Comparison of ENCODE assay signal across 8 cellular contexts in the genomic region with DNA sequence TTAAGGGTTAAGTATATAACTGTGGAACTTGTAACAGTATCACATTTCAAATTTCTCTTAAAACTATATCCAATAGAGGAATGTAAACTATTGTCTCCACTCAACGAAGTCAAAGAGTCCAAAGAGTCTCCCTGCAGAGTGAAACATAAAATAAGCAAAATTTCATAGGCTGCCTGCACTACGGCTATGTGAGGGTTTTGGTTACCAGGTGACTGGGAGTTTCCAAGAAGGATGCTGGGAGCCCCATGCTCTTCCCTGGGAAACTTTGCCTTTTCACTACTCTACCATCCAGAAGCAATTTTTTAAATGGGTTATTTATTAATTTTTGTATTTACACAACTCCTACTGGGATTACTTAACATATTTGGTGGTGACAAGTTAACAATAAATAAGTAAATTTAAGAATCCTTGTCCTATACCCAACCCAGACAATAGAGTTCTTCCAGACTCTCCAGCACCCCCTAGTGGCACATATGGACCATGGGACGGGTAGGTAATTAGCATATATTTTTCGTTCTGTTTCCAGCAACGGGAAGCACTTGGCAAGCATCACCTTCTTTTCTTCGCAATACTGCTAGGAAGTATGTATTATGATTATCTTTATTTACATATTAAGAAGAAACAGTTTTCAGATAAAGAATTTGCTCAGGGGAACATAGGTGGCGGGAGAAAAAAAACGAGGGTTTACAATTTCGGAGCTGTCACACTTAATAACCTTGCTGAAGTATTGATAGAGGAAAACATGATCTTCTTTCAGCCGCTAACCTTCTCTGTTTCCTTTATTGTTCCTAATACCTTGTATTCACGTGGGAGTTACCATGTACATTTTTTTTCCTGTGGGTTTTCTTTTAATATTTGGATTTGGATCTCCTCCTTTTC. TPM values are rescaled to one million over a fixed set of nuclear protein-coding genes. Genes with fewer than 3 reads are reported as not detected.
DNase-seq lines count a peak whose midpoint lies in the region; ATAC-seq, FAIRE-seq and TF ChIP-seq lines count a peak whose summit lies in the region.

No MANE protein-coding gene starts in this region.

- H3K36me3 Mint-ChIP-seq in stimulated activated effector memory CD8-positive, alpha-beta T cell treated with anti-CD3 and anti-CD28 coated beads, Interleukin-12 subunit alpha, Interleukin-12 subunit beta, amount 100 ng/mL, for 72 hours = no peaks in the 10 kb centered on the region

- no peak overlapping the region; the same call in 1 of the 2 replicates for H3K4me2 ChIP-seq in HepG2 (ENCODE audit: low read depth, low read length)

- H3K4me1 ChIP-seq in HepG2 (ENCODE audit: insufficient read depth, low read length) = no peaks in the 10 kb centered on the region

- H3K27ac ChIP-seq in HepG2 (ENCODE audit: extremely low read length, insufficient read depth, low read length) = no peak overlapping the region

- TF ChIP-seq CTCF in LNCAP (IDR thresholded peaks at IDR 0.05) (peak; percentile 96), HepG2 (CRISPR knock-in tag; IDR thresholded peaks at IDR 0.05) (peak; percentile 69)

- WGBS in HepG2 (ENCODE audit: low lambda C conversion rate) = 9% methylated on average over 11 of the region's 11 CpGs

- intact Hi-C loops in HepG2 (cut with micrococcal nuclease; ENCODE audit: unreplicated experiment) = loop anchor here (1.0 kb wide), 1 partner anchor 221 kb away; no protein-coding TSS in a partner anchor

- no peak overlapping the region for H3K9ac ChIP-seq in HepG2 (ENCODE audit: insufficient read depth, low read depth, low read length)

- H3K4me3 ChIP-seq in HepG2 (replicated peaks in 1 of 3; ENCODE audit: insufficient read depth in 1 of 3, low read depth in 2 of 3, low read length in 3 of 3) = no peak overlapping the region

- TF ChIP-seq EP300 in HepG2 (IDR thresholded peaks at IDR 0.05; ENCODE audit: low read depth in 2 of 2, low read length in 2 of 2) (no peak), HepG2 (CRISPR knock-in tag; IDR thresholded peaks at IDR 0.05; ENCODE audit: borderline replicate concordance) (no peak)

- no peak overlapping the region for H2AFZ ChIP-seq in HepG2 (ENCODE audit: low read length)

- no peaks in the 10 kb centered on the region for H3K4me1 Mint-ChIP-seq in stimulated activated effector memory CD8-positive, alpha-beta T cell treated with anti-CD3 and anti-CD28 coated beads, Interleukin-12 subunit alpha, Interleukin-12 subunit beta, amount 100 ng/mL, for 72 hours

- in situ Hi-C loops in HepG2 (cut with HindIII; ENCODE audit: extremely low pct_ligation_motif_present, low pct_unique_long_range_greater_than_20kb) = no loop called here

- H4K20me1 ChIP-seq in HepG2 (ENCODE audit: insufficient read depth, low read length) = no peaks in the 10 kb centered on the region

- ATAC-seq in GM21381 (IDR thresholded peaks at IDR 0.05; ENCODE audit: unreplicated experiment) (peak; percentile 74), HepG2 (peak; percentile 88), HG03097 (IDR thresholded peaks at IDR 0.05; ENCODE audit: low FRiP score, unreplicated experiment) (no peak)
- peak; percentile 63 for ATAC-seq in stimulated activated effector memory CD8-positive, alpha-beta T cell treated with anti-CD3 and anti-CD28 coated beads, Interleukin-12 subunit alpha, Interleukin-12 subunit beta, amount 100 ng/mL, for 72 hours

- no peaks in the 10 kb centered on the region for H3K36me3 ChIP-seq in HepG2 (replicated peaks in 1 of 2; ENCODE audit: control insufficient read depth in 1 of 2, insufficient read depth in 2 of 2, low read length in 2 of 2)

- no peaks in the 10 kb centered on the region for H3K9me3 ChIP-seq in HepG2 (ENCODE audit: low read length)

- DNase-seq in Daoy (ENCODE audit: low read depth) (peak; percentile 60), SKM-1 (lab: John Stamatoyannopoulos, UW; ENCODE audit: unreplicated experiment) (peak; percentile 42), cerebellar cortex (ENCODE audit: low spot score) (peak; percentile 26), HepG2 (ENCODE audit: low spot score) (peak; percentile 43)
- DNase-seq in stimulated activated effector memory CD8-positive, alpha-beta T cell treated with anti-CD3 and anti-CD28 coated beads, Interleukin-12 subunit alpha, Interleukin-12 subunit beta, amount 100 ng/mL, for 72 hours (ENCODE audit: low spot score in 2 of 2) = peak; percentile 17 to 55

- no peak; the same call in 1 of the 2 replicates for TF ChIP-seq RAD21 in HepG2 (CRISPR knock-in tag; IDR thresholded peaks at IDR 0.05)

- no peak for FAIRE-seq in HepG2 (lab: Jason Lieb, UNC)

- no peak overlapping the region for H3K27ac Mint-ChIP-seq in stimulated activated effector memory CD8-positive, alpha-beta T cell treated with anti-CD3 and anti-CD28 coated beads, Interleukin-12 subunit alpha, Interleukin-12 subunit beta, amount 100 ng/mL, for 72 hours

- H3K4me3 Mint-ChIP-seq in stimulated activated effector memory CD8-positive, alpha-beta T cell treated with anti-CD3 and anti-CD28 coated beads, Interleukin-12 subunit alpha, Interleukin-12 subunit beta, amount 100 ng/mL, for 72 hours = no peak overlapping the region

- H3K9me3 Mint-ChIP-seq in stimulated activated effector memory CD8-positive, alpha-beta T cell treated with anti-CD3 and anti-CD28 coated beads, Interleukin-12 subunit alpha, Interleukin-12 subunit beta, amount 100 ng/mL, for 72 hours = no peaks in the 10 kb centered on the region

- no peaks in the 10 kb centered on the region for H3K27me3 ChIP-seq in HepG2 (ENCODE audit: control insufficient read depth in 1 of 2, insufficient read depth in 2 of 2, low read length in 2 of 2)

- H3K79me2 ChIP-seq in HepG2 (ENCODE audit: insufficient read depth, low read length) = no peaks in the 10 kb centered on the region

- CTCF ChIA-PET in HepG2 (lab: Yijun Ruan, JAX; ENCODE audit: low intra/inter-chr PET ratio, low total read pairs) = interaction anchor here (0.9 to 1.3 kb wide), 4 partner anchors 38 to 222 kb away, joined by 3 to 9 read pairs (median 4); no protein-coding TSS in a partner anchor

- POLR2A ChIA-PET in HepG2 (lab: Yijun Ruan, JAX) = no interaction called here

- no TSS peak for BruUV-seq in HepG2 (replicated peaks; lab: Mats Ljungman, UMichigan)

- TF ChIP-seq POLR2A in HepG2 (IDR thresholded peaks at IDR 0.05; ENCODE audit: insufficient read depth in 1 of 2, low read depth in 2 of 2, low read length in 2 of 2) = no peak

TF ChIP-seq in HepG2, 621 proteins besides CTCF, POLR2A, EP300 and RAD21 (continues in another document):
- TF ChIP-seq SIX4 (CRISPR knock-in tag; IDR thresholded peaks at IDR 0.05) = no peak

RNA-seq across cellular contexts. Expression of a gene that starts 3.5 kb away (rescaled TPM):
- not detected in 2 replicates for total RNA-seq in Daoy (2014; rRNA removed; shearing (Covaris generic))
- not detected in 2 replicates for total RNA-seq in HepG2 (2016; rRNA removed; fragmentation: Illumina TruSeq; extraction: Trizol)
- total RNA-seq in HepG2 (2016; cell fraction: cytosol; rRNA removed; fragmentation: Illumina TruSeq; extraction: Trizol; ENCODE audit: low read depth) = not detected in 2 replicates
- not detected in 2 replicates for total RNA-seq in HepG2 (2016; cell fraction: insoluble cytoplasmic fraction; rRNA removed; fragmentation: Illumina TruSeq; extraction: Trizol)
- total RNA-seq in HepG2 (2016; cell fraction: membrane; rRNA removed; fragmentation: Illumina TruSeq; extraction: Trizol) = not detected in 2 replicates
- total RNA-seq in HepG2 (2016; cell fraction: nucleus; rRNA removed; fragmentation: Illumina TruSeq; extraction: Trizol) = not detected in 2 replicates
- polyA plus RNA-seq in HepG2 (2011; rRNA removed) = not detected in 2 replicates
- not detected in 2 replicates for polyA plus RNA-seq in HepG2 (2011; cell fraction: cytosol; rRNA removed)
- polyA plus RNA-seq in HepG2 (2011; cell fraction: nucleus; rRNA removed) = not detected in 2 replicates
- polyA plus RNA-seq in HepG2 (2012) = not detected in 2 replicates
- not detected in 2 replicates for polyA plus RNA-seq in HepG2 (2016; cell fraction: cytosol; fragmentation: Illumina TruSeq; extraction: Trizol; ENCODE audit: low read depth)
- not detected in 2 replicates for polyA plus RNA-seq in HepG2 (2016; cell fraction: insoluble cytoplasmic fraction; fragmentation: Illumina TruSeq; extraction: Trizol; ENCODE audit: low read depth)
- polyA plus RNA-seq in HepG2 (2016; cell fraction: membrane; fragmentation: Illumina TruSeq; extraction: Trizol; ENCODE audit: low read depth) = not detected in 2 replicates
- not detected in 2 replicates for polyA plus RNA-seq in HepG2 (2016; cell fraction: nucleus; fragmentation: Illumina TruSeq; extraction: Trizol; ENCODE audit: insufficient read depth, low read depth)
- not detected in 2 replicates for polyA minus RNA-seq in HepG2 (2011; rRNA and poly(A)+ RNA removed; ENCODE audit: low replicate concordance)
- polyA minus RNA-seq in HepG2 (2011; cell fraction: cytosol; rRNA and poly(A)+ RNA removed) = not detected in 2 replicates
- polyA minus RNA-seq in HepG2 (2011; cell fraction: nucleus; rRNA and poly(A)+ RNA removed) = not detected in 2 replicates

RNA-seq across cellular contexts. Expression of a gene that starts 59.7 kb away (rescaled TPM):
- not detected in 2 replicates for total RNA-seq in Daoy (2014; rRNA removed; shearing (Covaris generic))
- not detected in 2 replicates for total RNA-seq in HepG2 (2016; rRNA removed; fragmentation: Illumina TruSeq; extraction: Trizol)
- total RNA-seq in HepG2 (2016; cell fraction: cytosol; rRNA removed; fragmentation: Illumina TruSeq; extraction: Trizol; ENCODE audit: low read depth) = not detected in 2 replicates
- total RNA-seq in HepG2 (2016; cell fraction: insoluble cytoplasmic fraction; rRNA removed; fragmentation: Illumina TruSeq; extraction: Trizol) = not detected in 2 replicates
- not detected in 2 replicates for total RNA-seq in HepG2 (2016; cell fraction: membrane; rRNA removed; fragmentation: Illumina TruSeq; extraction: Trizol)
- total RNA-seq in HepG2 (2016; cell fraction: nucleus; rRNA removed; fragmentation: Illumina TruSeq; extraction: Trizol) = not detected in 2 replicates
- polyA plus RNA-seq in HepG2 (2011; rRNA removed) = not detected in 2 replicates
- not detected in 2 replicates for polyA plus RNA-seq in HepG2 (2011; cell fraction: cytosol; rRNA removed)
- not detected in 2 replicates for polyA plus RNA-seq in HepG2 (2011; cell fraction: nucleus; rRNA removed)
- polyA plus RNA-seq in HepG2 (2012) = not detected in 2 replicates
- polyA plus RNA-seq in HepG2 (2016; cell fraction: cytosol; fragmentation: Illumina TruSeq; extraction: Trizol; ENCODE audit: low read depth) = not detected in 2 replicates
- polyA plus RNA-seq in HepG2 (2016; cell fraction: insoluble cytoplasmic fraction; fragmentation: Illumina TruSeq; extraction: Trizol; ENCODE audit: low read depth) = not detected in 2 replicates
- not detected in 2 replicates for polyA plus RNA-seq in HepG2 (2016; cell fraction: membrane; fragmentation: Illumina TruSeq; extraction: Trizol; ENCODE audit: low read depth)
- polyA plus RNA-seq in HepG2 (2016; cell fraction: nucleus; fragmentation: Illumina TruSeq; extraction: Trizol; ENCODE audit: insufficient read depth, low read depth) = not detected in 2 replicates
- polyA minus RNA-seq in HepG2 (2011; rRNA and poly(A)+ RNA removed; ENCODE audit: low replicate concordance) = not detected in 2 replicates
- not detected in 2 replicates for polyA minus RNA-seq in HepG2 (2011; cell fraction: cytosol; rRNA and poly(A)+ RNA removed)
- not detected in 2 replicates for polyA minus RNA-seq in HepG2 (2011; cell fraction: nucleus; rRNA and poly(A)+ RNA removed)
